In the genomic region with DNA sequence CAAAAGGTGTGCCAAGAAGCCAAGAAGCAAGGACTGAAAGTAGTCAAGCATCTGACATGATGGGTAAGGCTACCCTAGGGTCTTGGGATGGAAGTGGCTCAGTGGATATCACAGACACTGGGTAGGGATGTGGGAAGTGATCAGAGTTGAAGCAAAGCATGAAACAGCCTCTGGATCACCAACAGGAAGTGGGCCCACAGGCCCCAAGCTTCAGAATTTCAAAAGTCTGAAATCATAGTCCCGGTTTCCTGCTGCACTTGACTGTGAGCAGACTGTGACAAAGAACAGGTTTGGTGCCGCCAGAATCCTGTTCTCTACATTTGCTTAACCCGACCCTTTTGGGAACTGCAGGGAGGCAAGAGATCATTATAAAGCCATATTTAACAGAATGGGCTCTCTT, we compare ENCODE assay signal across 10 cellular contexts. TPM values are rescaled to one million over a fixed set of nuclear protein-coding genes. Genes with fewer than 3 reads are reported as not detected.
DNase-seq lines count a peak whose midpoint lies in the region; ATAC-seq lines count a peak whose summit lies in the region.
"Had no signal": no experiment of that assay in that cellular context is flagged by ENCODE, and none has a peak within 500 bp of the region (broad histone marks: within the 10 kb centered on the region; RNA-seq: fewer than 3 reads in every experiment).

No MANE protein-coding gene starts in this region.

- peak overlapping the region; percentile 38 for H3K4me3 Mint-ChIP-seq in activated naive CD8-positive, alpha-beta T cell
- H3K4me3 Mint-ChIP-seq in natural killer cell treated with Interleukin-12 subunit alpha and Interleukin-12 subunit beta and Interleukin-15 and Interleukin-18, amount 100 ng/mL, for 72 hours, result peak overlapping the region; percentile 45

- H3K36me3 Mint-ChIP-seq in activated naive CD8-positive, alpha-beta T cell, result peaks cover 43% of the 10 kb centered on the region
- H3K36me3 Mint-ChIP-seq in natural killer cell treated with Interleukin-12 subunit alpha and Interleukin-12 subunit beta and Interleukin-15 and Interleukin-18, amount 100 ng/mL, for 72 hours, result peaks cover 66% of the 10 kb centered on the region

- peak overlapping the region; percentile 91 for H3K27ac Mint-ChIP-seq in activated naive CD8-positive, alpha-beta T cell
- peak overlapping the region; percentile 78 to 80 for H3K27ac Mint-ChIP-seq in natural killer cell treated with Interleukin-12 subunit alpha and Interleukin-12 subunit beta and Interleukin-15 and Interleukin-18, amount 100 ng/mL, for 72 hours

- DNase-seq in DMS53 (lab: John Stamatoyannopoulos, UW) (peak; percentile 15), DMS53 treated with DMSO at 0.1 percent for 48 hours (lab: John Stamatoyannopoulos, UW; ENCODE audit: unreplicated experiment) (no peak), COLO668 (lab: John Stamatoyannopoulos, UW; ENCODE audit: unreplicated experiment) (no peak)
- DNase-seq in natural killer cell treated with Interleukin-12 subunit alpha and Interleukin-12 subunit beta and Interleukin-15 and Interleukin-18, amount 100 ng/mL, for 72 hours (ENCODE audit: low spot score), result no peak
- DNase-seq: GDM1, NCI-H1417 treated with DMSO at 0.1 percent for 48 hours had no signal

- H3K9me3 Mint-ChIP-seq in activated naive CD8-positive, alpha-beta T cell (ENCODE audit: low read depth), result peaks cover 9% of the 10 kb centered on the region
- no peaks in the 10 kb centered on the region for H3K9me3 Mint-ChIP-seq in natural killer cell treated with Interleukin-12 subunit alpha and Interleukin-12 subunit beta and Interleukin-15 and Interleukin-18, amount 100 ng/mL, for 72 hours

- no peaks in the 10 kb centered on the region for H3K27me3 Mint-ChIP-seq in activated naive CD8-positive, alpha-beta T cell
- H3K27me3 Mint-ChIP-seq in natural killer cell treated with Interleukin-12 subunit alpha and Interleukin-12 subunit beta and Interleukin-15 and Interleukin-18, amount 100 ng/mL, for 72 hours, result no peaks in the 10 kb centered on the region

- H3K4me1 Mint-ChIP-seq in activated naive CD8-positive, alpha-beta T cell (ENCODE audit: low read depth), result peaks cover 47% of the 10 kb centered on the region
- H3K4me1 Mint-ChIP-seq in natural killer cell treated with Interleukin-12 subunit alpha and Interleukin-12 subunit beta and Interleukin-15 and Interleukin-18, amount 100 ng/mL, for 72 hours (ENCODE audit: low read depth in 2 of 2), result peaks cover 25 to 36% of the 10 kb centered on the region in 2 donors

- ATAC-seq in HG03571 (IDR thresholded peaks at IDR 0.05; ENCODE audit: unreplicated experiment) (peak; percentile 50), HG03025 (IDR thresholded peaks at IDR 0.05; ENCODE audit: low FRiP score, unreplicated experiment) (no peak), GM19351 (IDR thresholded peaks at IDR 0.05; ENCODE audit: unreplicated experiment) (no peak)
- ATAC-seq in natural killer cell treated with Interleukin-12 subunit alpha and Interleukin-12 subunit beta and Interleukin-15 and Interleukin-18, amount 100 ng/mL, for 72 hours, result peak; percentile 60 to 71

RNA-seq across cellular contexts. Expression of a gene that starts 57.4 kb away (rescaled TPM):
- 100 to 1,000 TPM; 179 to 190 TPM for total RNA-seq in natural killer cell treated with Interleukin-12 subunit alpha and Interleukin-12 subunit beta and Interleukin-15 and Interleukin-18, amount 100 ng/mL, for 72 hours

Comparison
In these comparisons a context has a peak if more than half of its experiments do, and no peak if none do; other contexts are left out.
1. ATAC-seq: peak in HG03571 (single experiment) and natural killer cell treated with Interleukin-12 subunit alpha and Interleukin-12 subunit beta and Interleukin-15 and Interleukin-18, amount 100 ng/mL, for 72 hours (2 of 2); none in HG03025 (single experiment) and GM19351 (single experiment).